7 cellular contexts compared by ENCODE assay signal in the genomic region with DNA sequence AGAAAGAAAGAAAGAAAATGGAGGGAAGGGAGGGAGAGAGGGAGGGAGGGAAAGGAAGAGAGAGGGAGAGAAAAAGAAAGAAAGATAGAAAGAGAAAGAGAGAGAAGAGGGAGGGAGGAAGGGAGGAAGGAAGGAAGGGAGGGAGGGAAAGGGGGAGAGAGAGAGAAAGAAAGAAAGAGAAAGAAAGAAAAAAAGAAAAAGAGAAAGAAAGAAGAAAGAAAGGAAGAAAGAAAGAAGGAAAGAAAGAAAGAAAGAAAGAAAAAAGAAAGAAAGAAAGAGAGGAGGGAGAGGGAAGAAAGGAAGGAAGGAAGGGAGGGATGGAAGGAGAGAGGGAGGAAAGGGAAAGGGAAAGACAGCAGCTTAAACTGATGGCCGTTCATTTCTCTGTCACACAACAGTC.
"Had no signal": no experiment of that assay in that cellular context is flagged by ENCODE, and none has a peak within 500 bp of the region (broad histone marks: within the 10 kb centered on the region; RNA-seq: fewer than 3 reads in every experiment).

No MANE protein-coding gene starts in this region.

- DNase-seq: KBM-7 had no signal

- ATAC-seq: GM23338, HCT116 had no signal

- H3K9me3 ChIP-seq: HAP-1 had no signal

- H3K36me3 ChIP-seq: HAP-1 had no signal

- H3K4me3 ChIP-seq: GM23338, HAP-1 had no signal

- FAIRE-seq: H1, H54, HTR-8/SVneo had no signal

- H3K4me2 ChIP-seq: GM23338 had no signal

- H2AFZ ChIP-seq: GM23338 had no signal
